8 cellular contexts compared by ENCODE assay signal in genomic region chr1:227946624-227947424, GRCh38. TPM values are rescaled to one million over a fixed set of nuclear protein-coding genes. Genes with fewer than 3 reads are reported as not detected.
DNase-seq lines count a peak whose midpoint lies in the region; ATAC-seq and TF ChIP-seq lines count a peak whose summit lies in the region.

No MANE protein-coding gene starts in this region.

- no peak overlapping the region for H3K9ac ChIP-seq in Karpas-422 (ENCODE audit: low read length)

- in situ Hi-C loops in G401 (cut with HindIII; ENCODE audit: low sequenced_read_pairs): loop anchor here (25.0 kb wide), 1 partner anchor 185 kb away; no protein-coding TSS in a partner anchor

- no peaks in the 10 kb centered on the region for H3K9me3 ChIP-seq in mesodermal cell (ENCODE audit: control insufficient read depth, low read length)
- no peaks in the 10 kb centered on the region for H3K9me3 ChIP-seq in Karpas-422 (ENCODE audit: low read length)

- H3K27me3 Mint-ChIP-seq in HFFc6 (ENCODE audit: insufficient read depth): peaks cover 17% of the 10 kb centered on the region
- peaks cover 23% of the 10 kb centered on the region for H3K27me3 Mint-ChIP-seq in activated CD8-positive, alpha-beta memory T cell treated with anti-CD3 and anti-CD28 coated beads, Interleukin-2, amount 10 ng/mL, durations not matched to agents 7 days and 5 days
- H3K27me3 Mint-ChIP-seq in stimulated activated naive B cell treated with anti-CD40 and anti-IgM and Interleukin-4, amounts not matched to agents 10 μg/mL and 1 μg/mL and 100 μg/mL, for 72 hours: peaks cover 48 to 67% of the 10 kb centered on the region in 2 donors

- CTCF ChIA-PET in activated CD8-positive, alpha-beta memory T cell treated with anti-CD3 and anti-CD28 coated beads, Interleukin-2, amount 10 ng/mL, durations not matched to agents 7 days and 5 days (lab: Charles Lee): interaction anchor here (0.8 to 2.3 kb wide), 4 partner anchors 181 to 187 kb away, joined by 4 to 14 read pairs (median 11); no protein-coding TSS in a partner anchor

- H3K79me2 ChIP-seq in Karpas-422 (ENCODE audit: low read length): no peaks in the 10 kb centered on the region

- H3K27ac ChIP-seq in mesodermal cell (ENCODE audit: low read depth, low read length, severe bottlenecking) (no peak overlapping the region), Karpas-422 (ENCODE audit: low read length) (no peak overlapping the region)

- peak overlapping the region; percentile 82 for H3K4me3 Mint-ChIP-seq in HFFc6
- peak overlapping the region; percentile 60 for H3K4me3 Mint-ChIP-seq in activated CD8-positive, alpha-beta memory T cell treated with anti-CD3 and anti-CD28 coated beads, Interleukin-2, amount 10 ng/mL, durations not matched to agents 7 days and 5 days
- peak overlapping the region; percentile 69 to 73 for H3K4me3 Mint-ChIP-seq in stimulated activated naive B cell treated with anti-CD40 and anti-IgM and Interleukin-4, amounts not matched to agents 10 μg/mL and 1 μg/mL and 100 μg/mL, for 72 hours

- ATAC-seq in activated CD8-positive, alpha-beta memory T cell treated with anti-CD3 and anti-CD28 coated beads, Interleukin-2, amount 10 ng/mL, durations not matched to agents 7 days and 5 days: peak; percentile 69
- ATAC-seq in stimulated activated naive B cell treated with anti-CD40 and anti-IgM and Interleukin-4, amounts not matched to agents 10 μg/mL and 1 μg/mL and 100 μg/mL, for 72 hours (replicated peaks): peak; percentile 76 to 82

- no peak overlapping the region for H3K4me2 ChIP-seq in Karpas-422 (ENCODE audit: low read depth, low read length, poor library complexity, severe bottlenecking)

- WGBS in mesodermal cell (ENCODE audit: insufficient coverage in 2 of 2), 2 experiments: 1% methylated on average over 25 to 48 of the region's 63 CpGs

- H3K4me3 ChIP-seq in mesodermal cell (ENCODE audit: extremely low read depth, insufficient read depth, low read length, poor library complexity, severe bottlenecking): peak overlapping the region; percentile 37
- no peak overlapping the region for H3K4me3 ChIP-seq in Karpas-422 (ENCODE audit: low read length)

- H3K4me1 ChIP-seq in mesodermal cell (ENCODE audit: control insufficient read depth, insufficient read depth, low read length, poor library complexity, severe bottlenecking) (peaks cover 19% of the 10 kb centered on the region), Karpas-422 (ENCODE audit: low read length) (no peaks in the 10 kb centered on the region)

- no peaks in the 10 kb centered on the region for H4K20me1 ChIP-seq in Karpas-422 (ENCODE audit: insufficient read depth, low read depth, low read length)

- peak; percentile 84 for TF ChIP-seq CTCF in HFFc6 (IDR thresholded peaks at IDR 0.05)

- H3K4me1 Mint-ChIP-seq in HFFc6 (ENCODE audit: low read depth): peaks cover 16% of the 10 kb centered on the region; the same call in 1 of the 2 replicates
- H3K4me1 Mint-ChIP-seq in activated CD8-positive, alpha-beta memory T cell treated with anti-CD3 and anti-CD28 coated beads, Interleukin-2, amount 10 ng/mL, durations not matched to agents 7 days and 5 days: peaks cover 10% of the 10 kb centered on the region
- H3K4me1 Mint-ChIP-seq in stimulated activated naive B cell treated with anti-CD40 and anti-IgM and Interleukin-4, amounts not matched to agents 10 μg/mL and 1 μg/mL and 100 μg/mL, for 72 hours: peaks cover 10 to 14% of the 10 kb centered on the region in 2 donors

- no peak overlapping the region for H2AFZ ChIP-seq in Karpas-422 (ENCODE audit: low read length)

- no peaks in the 10 kb centered on the region for H3K36me3 Mint-ChIP-seq in HFFc6 (ENCODE audit: low read depth)
- H3K36me3 Mint-ChIP-seq in activated CD8-positive, alpha-beta memory T cell treated with anti-CD3 and anti-CD28 coated beads, Interleukin-2, amount 10 ng/mL, durations not matched to agents 7 days and 5 days: no peaks in the 10 kb centered on the region
- H3K36me3 Mint-ChIP-seq in stimulated activated naive B cell treated with anti-CD40 and anti-IgM and Interleukin-4, amounts not matched to agents 10 μg/mL and 1 μg/mL and 100 μg/mL, for 72 hours: no peaks in the 10 kb centered on the region

- H3K9me2 ChIP-seq in Karpas-422 (replicated peaks; ENCODE audit: insufficient read depth, low read length): no peaks in the 10 kb centered on the region

- no peaks in the 10 kb centered on the region for H3K36me3 ChIP-seq in mesodermal cell (ENCODE audit: control insufficient read depth, insufficient read depth, low read length)
- no peaks in the 10 kb centered on the region for H3K36me3 ChIP-seq in Karpas-422 (ENCODE audit: insufficient read depth, low read length)

- H3K27ac Mint-ChIP-seq in HFFc6: no peak overlapping the region
- H3K27ac Mint-ChIP-seq in activated CD8-positive, alpha-beta memory T cell treated with anti-CD3 and anti-CD28 coated beads, Interleukin-2, amount 10 ng/mL, durations not matched to agents 7 days and 5 days: no peak overlapping the region
- no peak overlapping the region for H3K27ac Mint-ChIP-seq in stimulated activated naive B cell treated with anti-CD40 and anti-IgM and Interleukin-4, amounts not matched to agents 10 μg/mL and 1 μg/mL and 100 μg/mL, for 72 hours

- no peaks in the 10 kb centered on the region for H3K9me3 Mint-ChIP-seq in HFFc6
- H3K9me3 Mint-ChIP-seq in activated CD8-positive, alpha-beta memory T cell treated with anti-CD3 and anti-CD28 coated beads, Interleukin-2, amount 10 ng/mL, durations not matched to agents 7 days and 5 days (ENCODE audit: low read depth): no peaks in the 10 kb centered on the region
- no peaks in the 10 kb centered on the region for H3K9me3 Mint-ChIP-seq in stimulated activated naive B cell treated with anti-CD40 and anti-IgM and Interleukin-4, amounts not matched to agents 10 μg/mL and 1 μg/mL and 100 μg/mL, for 72 hours

- no peaks in the 10 kb centered on the region for H3K27me3 ChIP-seq in Karpas-422 (ENCODE audit: low read length)

- peak; percentile 77 for DNase-seq in G401 (ENCODE audit: low spot score)
- no peak for DNase-seq in HFFc6
- DNase-seq in NCI-H2227 (lab: John Stamatoyannopoulos, UW; ENCODE audit: unreplicated experiment): peak; percentile 77
- DNase-seq in activated CD8-positive, alpha-beta memory T cell treated with anti-CD3 and anti-CD28 coated beads, Interleukin-2, amount 10 ng/mL, durations not matched to agents 7 days and 5 days: peak; percentile 66
- DNase-seq in epidermal melanocyte (ENCODE audit: insufficient read length, low spot score): peak; percentile 51
- peak; percentile 51 for DNase-seq in stimulated activated naive B cell treated with anti-CD40 and anti-IgM and Interleukin-4, amounts not matched to agents 10 μg/mL and 1 μg/mL and 100 μg/mL, for 72 hours
- DNase-seq in Karpas-422: no peak

RNA-seq across cellular contexts. Expression of gene WNT9A, which starts 0.9 kb away (rescaled TPM):
- 1.2 and 2.7 TPM in 2 replicates for total RNA-seq in G401 (2014; rRNA removed; shearing (Covaris generic))
- under 1 TPM; 0.17 to 0.67 (median 0.57) TPM for total RNA-seq in HFFc6 (2021; fragmentation: NEBNext Ultra II Directional; extraction: Animal tissue kit (Norgen Biotek cat#: 25700))
- under 1 TPM; 0.30 to 0.50 TPM for total RNA-seq in activated CD8-positive, alpha-beta memory T cell treated with anti-CD3 and anti-CD28 coated beads, Interleukin-2, amount 10 ng/mL, durations not matched to agents 7 days and 5 days
- 1.3 TPM for polyA plus RNA-seq in mesodermal cell (2013, experiment 1 of 2)
- 0.81 TPM for polyA plus RNA-seq in mesodermal cell (2013, experiment 2 of 2)
- total RNA-seq in Karpas-422 (2014; rRNA removed; shearing (Covaris generic); ENCODE audit: low replicate concordance): not detected in 2 replicates

RNA-seq across cellular contexts. Expression of gene WNT3A, which starts 60.0 kb away (rescaled TPM):
- 0.37 TPM in 1 of 2 replicates, not detected in the other for total RNA-seq in G401 (2014; rRNA removed; shearing (Covaris generic))
- total RNA-seq in HFFc6 (2021; fragmentation: NEBNext Ultra II Directional; extraction: Animal tissue kit (Norgen Biotek cat#: 25700)): not detected
- not detected for total RNA-seq in activated CD8-positive, alpha-beta memory T cell treated with anti-CD3 and anti-CD28 coated beads, Interleukin-2, amount 10 ng/mL, durations not matched to agents 7 days and 5 days
- 1.4 TPM for polyA plus RNA-seq in mesodermal cell (2013, experiment 1 of 2)
- 0.61 TPM for polyA plus RNA-seq in mesodermal cell (2013, experiment 2 of 2)
- not detected in 2 replicates for total RNA-seq in Karpas-422 (2014; rRNA removed; shearing (Covaris generic); ENCODE audit: low replicate concordance)

Comparison
In these comparisons a context has a peak if more than half of its experiments do, and no peak if none do; other contexts are left out.
1. DNase-seq: peak in G401 (single experiment), NCI-H2227 (single experiment), activated CD8-positive, alpha-beta memory T cell treated with anti-CD3 and anti-CD28 coated beads, Interleukin-2, amount 10 ng/mL, durations not matched to agents 7 days and 5 days (single experiment), epidermal melanocyte (single experiment) and stimulated activated naive B cell treated with anti-CD40 and anti-IgM and Interleukin-4, amounts not matched to agents 10 μg/mL and 1 μg/mL and 100 μg/mL, for 72 hours (single experiment); none in HFFc6 (single experiment) and Karpas-422 (single experiment).
2. Peak in every context shown above with its lines, with median percentiles within 50 percentile points of each other: H3K4me3 Mint-ChIP-seq.